ENCODE assay signal across 14 cellular contexts in the genomic region with DNA sequence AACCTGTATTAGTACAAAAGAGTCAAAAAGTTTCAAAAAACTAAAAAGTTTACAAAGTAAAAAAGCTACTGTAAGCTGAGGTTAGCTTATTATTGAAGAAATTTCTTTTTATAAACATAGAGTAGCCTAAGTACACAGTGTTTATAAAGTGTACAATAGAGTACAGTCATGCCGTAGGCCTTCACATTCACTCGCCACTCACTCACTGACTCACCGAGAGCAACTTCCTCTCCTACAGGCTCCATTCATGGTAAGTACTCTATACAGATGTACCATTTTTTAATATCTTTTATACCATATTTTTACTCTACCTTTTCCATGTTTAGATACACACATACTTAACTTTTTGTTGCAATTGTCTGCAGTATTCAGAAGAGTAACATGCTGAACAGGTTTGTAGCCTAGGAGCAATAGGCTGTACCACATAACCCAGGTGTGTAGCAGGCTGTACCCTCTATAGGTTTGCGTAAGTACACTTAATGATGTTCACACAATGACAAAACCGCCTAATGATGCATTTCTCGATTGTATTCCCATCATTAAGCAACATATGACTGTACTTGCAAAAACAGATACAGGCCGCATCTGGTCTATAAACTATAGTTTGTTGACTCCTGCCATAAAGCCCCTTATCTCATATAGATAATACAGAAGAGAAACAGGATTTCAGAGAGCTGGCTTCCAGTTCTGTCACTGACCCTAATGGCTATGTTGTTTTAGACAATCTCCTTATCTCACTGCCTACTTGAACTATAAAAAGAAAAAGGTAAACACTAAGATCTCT.
A peak's percentile ranks its signal among the peaks of the same experiment; 100 is the strongest.
DNase-seq lines count a peak whose midpoint lies in the region; ATAC-seq and FAIRE-seq lines count a peak whose summit lies in the region.
"Had no signal": no experiment of that assay in that cellular context is flagged by ENCODE, and none has a peak within 500 bp of the region (broad histone marks: within the 10 kb centered on the region; RNA-seq: fewer than 3 reads in every experiment).

No MANE protein-coding gene starts in this region.

- H4K91ac ChIP-seq in neuronal stem cell (ENCODE audit: low read depth, low read length, poor library complexity) = no peak overlapping the region

- H2AFZ ChIP-seq in neuronal stem cell (ENCODE audit: low read length) = no peak overlapping the region

- H3K4ac ChIP-seq in neuronal stem cell (ENCODE audit: low read length) = no peak overlapping the region

- no peak overlapping the region for H3K4me3 ChIP-seq in neuronal stem cell (ENCODE audit: low read length in 2 of 2)
- H3K4me3 ChIP-seq: heart left ventricle, skin epidermis had no signal

- H2BK15ac ChIP-seq in neuronal stem cell (ENCODE audit: low read length) = no peak overlapping the region

- no peak for ATAC-seq in HG03108 (IDR thresholded peaks at IDR 0.05; ENCODE audit: unreplicated experiment)
- ATAC-seq: heart left ventricle had no signal

- no peaks in the 10 kb centered on the region for H3K36me3 ChIP-seq in neuronal stem cell (replicated peaks in 1 of 2; ENCODE audit: control insufficient read depth in 2 of 2, insufficient read depth in 2 of 2, low read length in 2 of 2)
- H3K36me3 ChIP-seq: heart left ventricle had no signal

- no peak overlapping the region for H3K4me2 ChIP-seq in neuronal stem cell (ENCODE audit: insufficient read depth, low read length, poor library complexity, severe bottlenecking)

- H3K4me1 ChIP-seq in neuronal stem cell (ENCODE audit: control insufficient read depth in 2 of 2, insufficient read depth in 1 of 2, low read depth in 1 of 2, low read length in 2 of 2) = no peaks in the 10 kb centered on the region
- H3K4me1 ChIP-seq: heart left ventricle had no signal

- H3K23ac ChIP-seq in neuronal stem cell (ENCODE audit: low read depth, low read length, poor library complexity) = no peak overlapping the region

- H3K27ac ChIP-seq in neuronal stem cell (replicated peaks; ENCODE audit: low read length) = no peak overlapping the region
- H3K27ac ChIP-seq: heart left ventricle had no signal

- no peak overlapping the region for H2BK12ac ChIP-seq in neuronal stem cell (ENCODE audit: low read length)

- FAIRE-seq in GM19239 (lab: Jason Lieb, UNC) = no peak

- DNase-seq in DMS53 (lab: John Stamatoyannopoulos, UW) (peak; percentile 68), NCI-H748 (lab: John Stamatoyannopoulos, UW; ENCODE audit: unreplicated experiment) (peak; percentile 51), dermis blood vessel endothelial cell (peak; percentile 83), mucosa of gallbladder (ENCODE audit: low spot score) (peak; percentile 48), neuronal stem cell (ENCODE audit: low spot score) (no peak), UCSD-AML1 (lab: John Stamatoyannopoulos, UW; ENCODE audit: unreplicated experiment) (no peak), GM19239 (ENCODE audit: insufficient read length, low spot score) (no peak)
- DNase-seq: CD4-positive, alpha-beta T cell; heart left ventricle; midbrain; NCI-H2029; RPMI8226 had no signal

- H3K18ac ChIP-seq in neuronal stem cell (ENCODE audit: low read length) = no peak overlapping the region

- H3K14ac ChIP-seq in neuronal stem cell (ENCODE audit: low read length) = no peak overlapping the region

- no peaks in the 10 kb centered on the region for H3K9me3 ChIP-seq in neuronal stem cell (replicated peaks in 1 of 2; ENCODE audit: control insufficient read depth in 2 of 2, insufficient read depth in 1 of 2, low read depth in 1 of 2, low read length in 2 of 2)

- no peaks in the 10 kb centered on the region for H3K27me3 ChIP-seq in neuronal stem cell (ENCODE audit: control insufficient read depth in 3 of 3, insufficient read depth in 3 of 3, low read depth in 1 of 3, low read length in 3 of 3)
- H3K27me3 ChIP-seq: heart left ventricle had no signal

- H3K79me1 ChIP-seq in neuronal stem cell (ENCODE audit: low read depth, low read length) = no peaks in the 10 kb centered on the region

- WGBS in neuronal stem cell (ENCODE audit: extremely low coverage in 2 of 2, insufficient read length in 2 of 2, insufficient replicate concordance in 1 of 2), 2 donors = no CpG with 5 or more reads among the region's 7 CpGs

- H2BK5ac ChIP-seq in neuronal stem cell (ENCODE audit: low read length) = no peak overlapping the region

- no peak overlapping the region for H4K8ac ChIP-seq in neuronal stem cell (ENCODE audit: low read depth, low read length)

- no peak overlapping the region for H2AK5ac ChIP-seq in neuronal stem cell (ENCODE audit: low read depth, low read length)

- no peak overlapping the region for H2BK120ac ChIP-seq in neuronal stem cell (ENCODE audit: low read depth, low read length)

- no peak overlapping the region for H3K9ac ChIP-seq in neuronal stem cell (ENCODE audit: low read depth, low read length, poor library complexity)

Comparison
In these comparisons a context has a peak if more than half of its experiments do, and no peak if none do; other contexts are left out.
1. DNase-seq: peak in DMS53 (single experiment), NCI-H748 (single experiment), dermis blood vessel endothelial cell (single experiment) and mucosa of gallbladder (single experiment); none in neuronal stem cell (single experiment), UCSD-AML1 (single experiment) and GM19239 (single experiment).